ENCODE assay signal across 10 cellular contexts in the genomic region with DNA sequence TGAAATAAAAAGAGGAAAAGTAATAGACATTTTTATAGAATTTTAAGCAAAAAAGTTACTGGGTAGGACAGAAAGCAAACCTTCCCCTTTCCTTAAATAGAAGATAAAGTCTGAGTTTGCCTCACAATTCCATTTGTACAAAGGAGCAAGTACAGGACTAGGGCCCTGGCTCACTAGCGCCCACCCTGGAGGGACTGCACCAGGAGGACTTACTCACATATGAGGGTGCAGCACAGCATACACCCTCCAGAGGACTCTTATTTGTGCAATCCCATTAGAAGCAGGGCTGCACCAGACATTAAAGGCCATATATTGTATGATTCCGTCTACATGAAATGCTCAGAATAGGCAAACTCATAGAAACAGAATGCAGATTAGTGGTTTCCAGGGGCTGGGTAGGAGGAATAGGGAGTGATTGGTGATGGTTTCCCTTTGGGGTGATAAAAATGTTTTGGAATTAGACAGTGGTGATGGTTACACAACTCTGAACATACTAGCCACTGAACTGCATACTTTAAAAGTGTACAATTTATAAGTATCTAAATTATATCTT. TPM values are rescaled to one million over a fixed set of nuclear protein-coding genes. Genes with fewer than 3 reads are reported as not detected.
A peak's percentile ranks its signal among the peaks of the same experiment; 100 is the strongest.
DNase-seq lines count a peak whose midpoint lies in the region; ATAC-seq, FAIRE-seq and TF ChIP-seq lines count a peak whose summit lies in the region.
"Had no signal": no experiment of that assay in that cellular context is flagged by ENCODE, and none has a peak within 500 bp of the region (broad histone marks: within the 10 kb centered on the region; RNA-seq: fewer than 3 reads in every experiment).

No MANE protein-coding gene starts in this region.

- peaks cover 10% of the 10 kb centered on the region for H3K4me1 ChIP-seq in KMS-11 (ENCODE audit: low read depth, poor library complexity, severe bottlenecking)

- no peak overlapping the region for H3K4me3 ChIP-seq in KMS-11 (IDR thresholded peaks at IDR 0.05; ENCODE audit: insufficient read depth, low read depth, low read length)
- H3K4me3 ChIP-seq: thoracic aorta had no signal

- H4K20me1 ChIP-seq in KMS-11 (ENCODE audit: insufficient read depth): no peaks in the 10 kb centered on the region

- H3K4me1 Mint-ChIP-seq in activated CD8-positive, alpha-beta T cell treated with anti-CD3 and anti-CD28 coated beads for 36 hours (ENCODE audit: low read depth): peaks cover 72% of the 10 kb centered on the region
- peaks cover 73% of the 10 kb centered on the region for H3K4me1 Mint-ChIP-seq in activated CD8-positive, alpha-beta T cell treated with anti-CD3 and anti-CD28 coated beads, Interleukin-2, amount 10 ng/mL, durations not matched to agents 7 days and 5 days (ENCODE audit: low read depth)
- H3K4me1 Mint-ChIP-seq in activated naive CD8-positive, alpha-beta T cell treated with anti-CD3 and anti-CD28 coated beads for 36 hours: peaks cover 54% of the 10 kb centered on the region
- H3K4me1 Mint-ChIP-seq in nephron: peaks cover 27% of the 10 kb centered on the region

- no peak for FAIRE-seq in GM12892 (lab: Jason Lieb, UNC)

- ATAC-seq in activated CD8-positive, alpha-beta T cell treated with anti-CD3 and anti-CD28 coated beads for 36 hours: no peak
- ATAC-seq in activated CD8-positive, alpha-beta T cell treated with anti-CD3 and anti-CD28 coated beads, Interleukin-2, amount 10 ng/mL, durations not matched to agents 7 days and 5 days: no peak
- ATAC-seq in GM21447 (IDR thresholded peaks at IDR 0.05; ENCODE audit: unreplicated experiment): no peak

- CTCF ChIA-PET in activated CD8-positive, alpha-beta T cell treated with anti-CD3 and anti-CD28 coated beads for 36 hours (lab: Charles Lee): interaction anchor here (0.7 kb wide), 1 partner anchor 62 kb away, joined by 3 read pairs; no protein-coding TSS in a partner anchor
- CTCF ChIA-PET in activated CD8-positive, alpha-beta T cell treated with anti-CD3 and anti-CD28 coated beads, Interleukin-2, amount 10 ng/mL, durations not matched to agents 7 days and 5 days (lab: Charles Lee): interaction anchor here (1.1 to 1.7 kb wide), 3 partner anchors 43 to 78 kb away, joined by 3 to 7 read pairs (median 3); no protein-coding TSS in a partner anchor

- H3K9ac ChIP-seq in KMS-11: no peak overlapping the region

- H3K27me3 ChIP-seq in KMS-11 (ENCODE audit: insufficient read depth, low read depth): no peaks in the 10 kb centered on the region

- no peaks in the 10 kb centered on the region for H3K27me3 Mint-ChIP-seq in activated CD8-positive, alpha-beta T cell treated with anti-CD3 and anti-CD28 coated beads for 36 hours
- H3K27me3 Mint-ChIP-seq in activated CD8-positive, alpha-beta T cell treated with anti-CD3 and anti-CD28 coated beads, Interleukin-2, amount 10 ng/mL, durations not matched to agents 7 days and 5 days (ENCODE audit: low read depth): no peaks in the 10 kb centered on the region
- H3K27me3 Mint-ChIP-seq in activated naive CD8-positive, alpha-beta T cell treated with anti-CD3 and anti-CD28 coated beads for 36 hours: no peaks in the 10 kb centered on the region
- H3K27me3 Mint-ChIP-seq in nephron (ENCODE audit: low read depth): no peaks in the 10 kb centered on the region
- H3K27me3 Mint-ChIP-seq: activated naive CD8-positive, alpha-beta T cell treated with anti-CD3 and anti-CD28 coated beads, Interleukin-2, amount 10 ng/mL, durations not matched to agents 7 days and 5 days had no signal

- intact Hi-C loops in activated CD8-positive, alpha-beta T cell treated with anti-CD3 and anti-CD28 coated beads for 36 hours (cut with micrococcal nuclease): no loop called here

- DNase-seq in activated CD8-positive, alpha-beta T cell treated with anti-CD3 and anti-CD28 coated beads for 36 hours: peak; percentile 56
- DNase-seq in activated CD8-positive, alpha-beta T cell treated with anti-CD3 and anti-CD28 coated beads, Interleukin-2, amount 10 ng/mL, durations not matched to agents 7 days and 5 days: no peak
- peak; percentile 21 for DNase-seq in activated naive CD8-positive, alpha-beta T cell treated with anti-CD3 and anti-CD28 coated beads for 36 hours
- DNase-seq in LoVo (ENCODE audit: low spot score) (no peak), GM12892 (ENCODE audit: insufficient read length) (no peak)
- DNase-seq: activated naive CD8-positive, alpha-beta T cell treated with anti-CD3 and anti-CD28 coated beads, Interleukin-2, amount 10 ng/mL, durations not matched to agents 7 days and 5 days had no signal

- H3K36me3 Mint-ChIP-seq in activated CD8-positive, alpha-beta T cell treated with anti-CD3 and anti-CD28 coated beads for 36 hours (ENCODE audit: low read depth): peaks cover 63% of the 10 kb centered on the region
- peaks cover 75% of the 10 kb centered on the region for H3K36me3 Mint-ChIP-seq in activated CD8-positive, alpha-beta T cell treated with anti-CD3 and anti-CD28 coated beads, Interleukin-2, amount 10 ng/mL, durations not matched to agents 7 days and 5 days (ENCODE audit: low read depth)
- peaks cover 42% of the 10 kb centered on the region for H3K36me3 Mint-ChIP-seq in activated naive CD8-positive, alpha-beta T cell treated with anti-CD3 and anti-CD28 coated beads for 36 hours
- peaks cover 50% of the 10 kb centered on the region for H3K36me3 Mint-ChIP-seq in nephron (ENCODE audit: low read depth)

- H3K4me2 ChIP-seq in KMS-11: no peak overlapping the region

- TF ChIP-seq CTCF in activated CD8-positive, alpha-beta T cell treated with anti-CD3 and anti-CD28 coated beads for 36 hours (IDR thresholded peaks at IDR 0.05): peak; percentile 14
- TF ChIP-seq CTCF in KMS-11 (conservative IDR thresholded peaks at IDR 0.05; ENCODE audit: low read depth, low read length): peak; percentile 36
- no peak for TF ChIP-seq CTCF in nephron (IDR thresholded peaks at IDR 0.05; ENCODE audit: unreplicated experiment in 3 of 3)

- POLR2A ChIA-PET in activated CD8-positive, alpha-beta T cell treated with anti-CD3 and anti-CD28 coated beads for 36 hours (lab: Charles Lee): interaction anchor here (1.0 kb wide), 1 partner anchor 13 kb away, joined by 3 read pairs; no protein-coding TSS in a partner anchor
- POLR2A ChIA-PET in activated CD8-positive, alpha-beta T cell treated with anti-CD3 and anti-CD28 coated beads, Interleukin-2, amount 10 ng/mL, durations not matched to agents 7 days and 5 days (lab: Charles Lee): interaction anchor here (2.0 kb wide), 1 partner anchor 59 kb away, joined by 9 read pairs; a partner anchor contains a TSS

- no peak overlapping the region for H3K4me3 Mint-ChIP-seq in activated CD8-positive, alpha-beta T cell treated with anti-CD3 and anti-CD28 coated beads for 36 hours
- no peak overlapping the region for H3K4me3 Mint-ChIP-seq in activated CD8-positive, alpha-beta T cell treated with anti-CD3 and anti-CD28 coated beads, Interleukin-2, amount 10 ng/mL, durations not matched to agents 7 days and 5 days
- H3K4me3 Mint-ChIP-seq in activated naive CD8-positive, alpha-beta T cell treated with anti-CD3 and anti-CD28 coated beads for 36 hours: no peak overlapping the region
- peak overlapping the region; percentile 11 to 59 (median 20) for H3K4me3 Mint-ChIP-seq in nephron
- H3K4me3 Mint-ChIP-seq: activated naive CD8-positive, alpha-beta T cell treated with anti-CD3 and anti-CD28 coated beads, Interleukin-2, amount 10 ng/mL, durations not matched to agents 7 days and 5 days had no signal

- TF ChIP-seq POLR2A in GM12892 (IDR thresholded peaks at IDR 0.05; ENCODE audit: low read depth, low read length): no peak

- peaks cover 9% of the 10 kb centered on the region; the same call in 1 of the 2 replicates for H3K79me2 ChIP-seq in KMS-11 (ENCODE audit: insufficient read depth, low read depth)

- H2AFZ ChIP-seq in KMS-11 (ENCODE audit: low read depth): no peak overlapping the region

- no peaks in the 10 kb centered on the region for H3K36me3 ChIP-seq in KMS-11 (ENCODE audit: insufficient read depth)

- H3K9me3 Mint-ChIP-seq in activated CD8-positive, alpha-beta T cell treated with anti-CD3 and anti-CD28 coated beads for 36 hours: no peaks in the 10 kb centered on the region
- H3K9me3 Mint-ChIP-seq in activated CD8-positive, alpha-beta T cell treated with anti-CD3 and anti-CD28 coated beads, Interleukin-2, amount 10 ng/mL, durations not matched to agents 7 days and 5 days (ENCODE audit: insufficient read depth): no peaks in the 10 kb centered on the region
- no peaks in the 10 kb centered on the region for H3K9me3 Mint-ChIP-seq in activated naive CD8-positive, alpha-beta T cell treated with anti-CD3 and anti-CD28 coated beads for 36 hours
- H3K9me3 Mint-ChIP-seq in nephron: no peaks in the 10 kb centered on the region
- H3K9me3 Mint-ChIP-seq: activated naive CD8-positive, alpha-beta T cell treated with anti-CD3 and anti-CD28 coated beads, Interleukin-2, amount 10 ng/mL, durations not matched to agents 7 days and 5 days had no signal

- no peak overlapping the region for H3K27ac ChIP-seq in KMS-11
- H3K27ac ChIP-seq: thoracic aorta had no signal

- H3K27ac Mint-ChIP-seq in activated CD8-positive, alpha-beta T cell treated with anti-CD3 and anti-CD28 coated beads for 36 hours: no peak overlapping the region
- H3K27ac Mint-ChIP-seq in activated CD8-positive, alpha-beta T cell treated with anti-CD3 and anti-CD28 coated beads, Interleukin-2, amount 10 ng/mL, durations not matched to agents 7 days and 5 days: no peak overlapping the region
- no peak overlapping the region for H3K27ac Mint-ChIP-seq in activated naive CD8-positive, alpha-beta T cell treated with anti-CD3 and anti-CD28 coated beads for 36 hours
- H3K27ac Mint-ChIP-seq in nephron: no peak overlapping the region
- H3K27ac Mint-ChIP-seq: activated naive CD8-positive, alpha-beta T cell treated with anti-CD3 and anti-CD28 coated beads, Interleukin-2, amount 10 ng/mL, durations not matched to agents 7 days and 5 days had no signal

RNA-seq across cellular contexts. Expression of a gene that starts 4.5 kb away (rescaled TPM):
- total RNA-seq in activated CD8-positive, alpha-beta T cell treated with anti-CD3 and anti-CD28 coated beads for 36 hours: 10 to 100 TPM; 38.0 to 40.6 TPM
- 10 to 100 TPM; 77.6 to 85.0 TPM for total RNA-seq in activated CD8-positive, alpha-beta T cell treated with anti-CD3 and anti-CD28 coated beads, Interleukin-2, amount 10 ng/mL, durations not matched to agents 7 days and 5 days
- 10 to 100 TPM; 40.0 to 45.3 TPM for total RNA-seq in activated naive CD8-positive, alpha-beta T cell treated with anti-CD3 and anti-CD28 coated beads for 36 hours
- polyA plus RNA-seq in GM12892 (2012; ENCODE audit: missing spikeins): 25.6 TPM

RNA-seq across cellular contexts. Expression of a gene that starts 56.4 kb away (rescaled TPM):
- 10 to 100 TPM; 45.6 to 47.0 TPM for total RNA-seq in activated CD8-positive, alpha-beta T cell treated with anti-CD3 and anti-CD28 coated beads for 36 hours
- total RNA-seq in activated CD8-positive, alpha-beta T cell treated with anti-CD3 and anti-CD28 coated beads, Interleukin-2, amount 10 ng/mL, durations not matched to agents 7 days and 5 days: 10 to 100 TPM; 51.2 to 56.6 TPM
- total RNA-seq in activated naive CD8-positive, alpha-beta T cell treated with anti-CD3 and anti-CD28 coated beads for 36 hours: 10 to 100 TPM; 66.5 to 67.3 TPM
- polyA plus RNA-seq in GM12892 (2012; ENCODE audit: missing spikeins): 69.2 TPM

RNA-seq across cellular contexts. Expression of a gene that starts 59.1 kb away (rescaled TPM):
- total RNA-seq in activated CD8-positive, alpha-beta T cell treated with anti-CD3 and anti-CD28 coated beads for 36 hours: 10 to 100 TPM; 88.9 to 91.0 TPM
- 100 to 1,000 TPM; 119 to 128 TPM for total RNA-seq in activated CD8-positive, alpha-beta T cell treated with anti-CD3 and anti-CD28 coated beads, Interleukin-2, amount 10 ng/mL, durations not matched to agents 7 days and 5 days
- 10 to 100 TPM; 78.0 to 78.7 TPM for total RNA-seq in activated naive CD8-positive, alpha-beta T cell treated with anti-CD3 and anti-CD28 coated beads for 36 hours
- polyA plus RNA-seq in GM12892 (2012; ENCODE audit: missing spikeins): 29.5 TPM

Comparison
In these comparisons a context has a peak if more than half of its experiments do, and no peak if none do; other contexts are left out.
1. DNase-seq: peak in activated CD8-positive, alpha-beta T cell treated with anti-CD3 and anti-CD28 coated beads for 36 hours (single experiment) and activated naive CD8-positive, alpha-beta T cell treated with anti-CD3 and anti-CD28 coated beads for 36 hours (single experiment); none in activated CD8-positive, alpha-beta T cell treated with anti-CD3 and anti-CD28 coated beads, Interleukin-2, amount 10 ng/mL, durations not matched to agents 7 days and 5 days (single experiment), LoVo (single experiment) and GM12892 (single experiment).
2. H3K4me3 Mint-ChIP-seq: peak in nephron (3 of 3); none in activated CD8-positive, alpha-beta T cell treated with anti-CD3 and anti-CD28 coated beads for 36 hours (single experiment), activated CD8-positive, alpha-beta T cell treated with anti-CD3 and anti-CD28 coated beads, Interleukin-2, amount 10 ng/mL, durations not matched to agents 7 days and 5 days (single experiment) and activated naive CD8-positive, alpha-beta T cell treated with anti-CD3 and anti-CD28 coated beads for 36 hours (single experiment).
3. CTCF ChIP-seq: peak in activated CD8-positive, alpha-beta T cell treated with anti-CD3 and anti-CD28 coated beads for 36 hours (single experiment) and KMS-11 (single experiment); none in nephron (0 of 3).